In genomic region chr14:56895154-56895553, GRCh38 we compare ENCODE assay signal across 23 cellular contexts.
DNase-seq lines count a peak whose midpoint lies in the region; ATAC-seq and TF ChIP-seq lines count a peak whose summit lies in the region.
"Had no signal": no experiment of that assay in that cellular context is flagged by ENCODE, and none has a peak within 500 bp of the region (broad histone marks: within the 10 kb centered on the region; RNA-seq: fewer than 3 reads in every experiment).

No MANE protein-coding gene starts in this region.

- H3K9ac ChIP-seq in NT2/D1 (ENCODE audit: insufficient read length, low read depth) (peak overlapping the region; percentile 62), mesendoderm (ENCODE audit: low read length) (no peak overlapping the region), Karpas-422 (ENCODE audit: low read length) (no peak overlapping the region)
- H3K9ac ChIP-seq: BLaER1, GM23248 had no signal

- H2AK5ac ChIP-seq in mesendoderm (ENCODE audit: low read length): no peak overlapping the region

- H3K23ac ChIP-seq in mesendoderm (ENCODE audit: low read length): no peak overlapping the region

- peak; percentile 23 for ATAC-seq in GM23338
- ATAC-seq in GM21528 (IDR thresholded peaks at IDR 0.05; ENCODE audit: low FRiP score, unreplicated experiment): no peak
- ATAC-seq: HepG2 had no signal

- peak overlapping the region; percentile 16 for H3K4me2 ChIP-seq in GM23338
- no peak overlapping the region for H3K4me2 ChIP-seq in mesendoderm (ENCODE audit: low read length)
- H3K4me2 ChIP-seq in Karpas-422 (ENCODE audit: low read depth, low read length, poor library complexity, severe bottlenecking): no peak overlapping the region
- H3K4me2 ChIP-seq: BLaER1 had no signal

- H3K9me3 ChIP-seq in NT2/D1 (ENCODE audit: insufficient read depth, low read length) (no peaks in the 10 kb centered on the region), esophagus muscularis mucosa (no peaks in the 10 kb centered on the region), Karpas-422 (ENCODE audit: low read length) (no peaks in the 10 kb centered on the region)
- H3K9me3 ChIP-seq: BLaER1 had no signal

- no peak overlapping the region for H2BK15ac ChIP-seq in mesendoderm (replicated peaks; ENCODE audit: low read depth)

- H3K4ac ChIP-seq in mesendoderm (ENCODE audit: low read depth, low read length): no peak overlapping the region

- no peak overlapping the region for H4K5ac ChIP-seq in mesendoderm (ENCODE audit: low read length)

- no peak for TF ChIP-seq EP300 in esophagus muscularis mucosa (IDR thresholded peaks at IDR 0.05)

- H3K27ac ChIP-seq in GM23338 (ENCODE audit: low read depth) (no peak overlapping the region), esophagus muscularis mucosa (replicated peaks in 1 of 4) (no peak overlapping the region), mesendoderm (ENCODE audit: low read depth, low read length) (no peak overlapping the region), Karpas-422 (ENCODE audit: low read length) (no peak overlapping the region)
- H3K27ac ChIP-seq: BLaER1, GM23248 had no signal

- H3K4me3 ChIP-seq in GM23338 (peak overlapping the region; percentile 5; the same call in 1 of the 2 replicates), NT2/D1 (ENCODE audit: insufficient read length, low read depth) (no peak overlapping the region), esophagus muscularis mucosa (no peak overlapping the region), mesendoderm (ENCODE audit: low read length) (no peak overlapping the region), Karpas-422 (ENCODE audit: low read length) (no peak overlapping the region)
- H3K4me3 ChIP-seq: BLaER1, GM23248 had no signal

- H2AFZ ChIP-seq in GM23338 (no peak overlapping the region), Karpas-422 (ENCODE audit: low read length) (no peak overlapping the region)
- H2AFZ ChIP-seq: GM23248 had no signal

- WGBS in esophagus muscularis mucosa: 53% methylated on average over 5 of the region's 5 CpGs
- WGBS in mesendoderm (ENCODE audit: extremely low coverage, insufficient coverage, low lambda C conversion rate): no CpG with 5 or more reads among the region's 5 CpGs

- H3K27ac Mint-ChIP-seq in GM23338: no peak overlapping the region
- H3K27ac Mint-ChIP-seq: CD4-positive, CD25-positive, alpha-beta regulatory T cell had no signal

- no peak overlapping the region for H4K8ac ChIP-seq in mesendoderm (ENCODE audit: low read depth, low read length)

- no peak overlapping the region for H2BK5ac ChIP-seq in mesendoderm (ENCODE audit: low read length)

- H3K27me3 ChIP-seq in GM23338 (ENCODE audit: insufficient read depth) (peaks cover 85% of the 10 kb centered on the region), NT2/D1 (ENCODE audit: insufficient read depth, insufficient read length) (no peaks in the 10 kb centered on the region), esophagus muscularis mucosa (peaks cover 0 to 22% (median 0%) of the 10 kb centered on the region in 4 donors), mesendoderm (ENCODE audit: insufficient read depth, low read length, poor library complexity) (peaks cover 6% of the 10 kb centered on the region), Karpas-422 (ENCODE audit: low read length) (no peaks in the 10 kb centered on the region)
- H3K27me3 ChIP-seq: BLaER1 had no signal

- H3K9me2 ChIP-seq in GM23338 (ENCODE audit: insufficient read depth): no peaks in the 10 kb centered on the region
- H3K9me2 ChIP-seq in Karpas-422 (replicated peaks; ENCODE audit: insufficient read depth, low read length): no peaks in the 10 kb centered on the region

- H3K27me3 Mint-ChIP-seq in GM23338 (ENCODE audit: insufficient read depth, low read depth, poor library complexity): peaks cover 64% of the 10 kb centered on the region

- intact Hi-C loops in esophagus muscularis mucosa (cut with DNase I): no loop called here

- TF ChIP-seq POLR2A in esophagus muscularis mucosa (IDR thresholded peaks at IDR 0.05; ENCODE audit: low read depth): no peak

- H3K18ac ChIP-seq in mesendoderm (ENCODE audit: low read length): no peak overlapping the region

- H3K79me1 ChIP-seq in mesendoderm (ENCODE audit: low read length): no peaks in the 10 kb centered on the region

- no peaks in the 10 kb centered on the region for H3K79me2 ChIP-seq in GM23338 (replicated peaks; ENCODE audit: insufficient read depth)
- no peaks in the 10 kb centered on the region for H3K79me2 ChIP-seq in mesendoderm (ENCODE audit: control insufficient read depth, insufficient read depth, low read length)
- no peaks in the 10 kb centered on the region for H3K79me2 ChIP-seq in Karpas-422 (ENCODE audit: low read length)

- H3K4me3 Mint-ChIP-seq in GM23338: peak overlapping the region; percentile 49
- H3K4me3 Mint-ChIP-seq: CD4-positive, CD25-positive, alpha-beta regulatory T cell had no signal

- peaks cover 3% of the 10 kb centered on the region; the same call in 2 of the 3 replicates for H3K9me3 Mint-ChIP-seq in GM23338

- H3K4me1 Mint-ChIP-seq in GM23338: peaks cover 86% of the 10 kb centered on the region
- H3K4me1 Mint-ChIP-seq: CD4-positive, CD25-positive, alpha-beta regulatory T cell had no signal

- no peaks in the 10 kb centered on the region for H3F3A ChIP-seq in GM23338 (replicated peaks; ENCODE audit: low read depth)

- peaks cover 2% of the 10 kb centered on the region; the same call in 1 of the 3 replicates for H3K36me3 Mint-ChIP-seq in GM23338 (ENCODE audit: low read depth)
- H3K36me3 Mint-ChIP-seq: CD4-positive, CD25-positive, alpha-beta regulatory T cell had no signal

- TF ChIP-seq CTCF in GM23338 (conservative IDR thresholded peaks at IDR 0.05; ENCODE audit: low read depth in 2 of 2): no peak
- TF ChIP-seq CTCF in esophagus muscularis mucosa (IDR thresholded peaks at IDR 0.05): no peak

- DNase-seq in GM23338 (ENCODE audit: low spot score) (peak; percentile 41), NT2/D1 (ENCODE audit: low read depth, low spot score) (no peak), esophagus muscularis mucosa (ENCODE audit: extremely low spot score) (peak; percentile 14), mesendoderm (peak; percentile 40), Karpas-422 (no peak), NCI-H526 (lab: John Stamatoyannopoulos, UW) (no peak)
- DNase-seq: CD4-positive, CD25-positive, alpha-beta regulatory T cell; DMS53; GM23248; HCEC 1CT; Kasumi-1; MV-4-11; NCI-H1105; NCI-H1436 treated with DMSO at 0.1 percent for 48 hours; NCI-H1930; NCI-H2107; NCI-H524; NCI-H774; RPMI8226; SHP77 had no signal

- H3K56ac ChIP-seq in mesendoderm (ENCODE audit: low read length): peak overlapping the region; percentile 58

- H4K20me1 ChIP-seq in GM23338 (replicated peaks; ENCODE audit: insufficient read depth) (no peaks in the 10 kb centered on the region), Karpas-422 (ENCODE audit: insufficient read depth, low read depth, low read length) (no peaks in the 10 kb centered on the region)
- H4K20me1 ChIP-seq: BLaER1 had no signal

- H3K36me3 ChIP-seq in GM23338 (ENCODE audit: insufficient read depth) (no peaks in the 10 kb centered on the region), NT2/D1 (ENCODE audit: insufficient read depth, insufficient read length, low read length) (no peaks in the 10 kb centered on the region), esophagus muscularis mucosa (no peaks in the 10 kb centered on the region), mesendoderm (ENCODE audit: control insufficient read depth, insufficient read depth, low read length) (no peaks in the 10 kb centered on the region), Karpas-422 (ENCODE audit: insufficient read depth, low read length) (no peaks in the 10 kb centered on the region)
- H3K36me3 ChIP-seq: BLaER1 had no signal

- H3K4me1 ChIP-seq in GM23338 (ENCODE audit: insufficient read depth) (peaks cover 59% of the 10 kb centered on the region), NT2/D1 (ENCODE audit: insufficient read depth, insufficient read length) (no peaks in the 10 kb centered on the region), esophagus muscularis mucosa (no peaks in the 10 kb centered on the region), mesendoderm (ENCODE audit: control insufficient read depth, low read depth, low read length) (peaks cover 8% of the 10 kb centered on the region), Karpas-422 (ENCODE audit: low read length) (no peaks in the 10 kb centered on the region)
- H3K4me1 ChIP-seq: BLaER1 had no signal

- no peak overlapping the region for H2BK120ac ChIP-seq in mesendoderm (ENCODE audit: low read depth, low read length)

TF ChIP-seq in GM23338, 12 proteins besides CTCF, POLR2A, EP300 and RAD21:
- no peak for TF ChIP-seq ZNF331 (CRISPR knock-in tag; IDR thresholded peaks at IDR 0.05; ENCODE audit: low read depth)

Comparison
In these comparisons a context has a peak if more than half of its experiments do, and no peak if none do; other contexts are left out.
1. DNase-seq: peak in GM23338 (single experiment), esophagus muscularis mucosa (single experiment) and mesendoderm (single experiment); none in NT2/D1 (single experiment), Karpas-422 (single experiment) and NCI-H526 (0 of 2).